13 cellular contexts compared by ENCODE assay signal in the genomic region with DNA sequence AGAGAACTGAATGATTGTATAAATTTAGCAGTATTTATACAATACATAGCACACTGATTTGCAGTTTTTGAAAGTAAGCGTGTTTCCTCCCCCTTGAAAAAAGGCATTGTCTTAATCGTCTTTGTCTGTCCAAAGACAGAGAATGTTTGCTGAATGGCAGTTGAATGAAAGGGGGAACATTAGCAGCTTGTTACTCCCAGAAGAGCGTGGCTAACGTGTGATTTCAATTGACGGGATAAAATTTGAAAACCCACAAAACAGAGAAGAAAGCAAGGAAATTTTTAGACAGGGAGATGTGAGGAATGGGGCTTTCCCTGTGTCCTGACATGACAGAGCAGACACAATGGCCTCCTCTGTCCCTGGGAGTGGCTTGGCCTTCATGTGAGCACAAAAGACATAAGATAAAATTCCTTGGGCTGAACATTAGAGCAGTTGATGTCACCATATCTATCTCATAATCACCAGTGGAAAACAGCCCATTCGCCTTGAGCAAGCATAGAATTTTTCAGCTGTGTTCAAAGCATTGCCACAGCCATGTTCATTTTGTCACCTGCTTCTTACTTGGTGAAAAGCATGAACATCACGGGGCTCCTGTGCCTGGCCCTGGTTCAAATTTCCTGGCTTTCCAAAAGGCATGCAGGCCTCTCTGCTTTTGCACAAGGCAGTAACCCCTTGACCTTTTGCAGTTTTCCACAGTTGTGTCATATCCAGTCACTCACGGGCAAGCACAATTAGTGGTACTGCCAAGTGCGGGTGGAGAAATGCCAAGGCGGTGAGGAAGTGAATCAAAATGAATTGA.
DNase-seq lines count a peak whose midpoint lies in the region; ATAC-seq and TF ChIP-seq lines count a peak whose summit lies in the region.
"Had no signal": no experiment of that assay in that cellular context is flagged by ENCODE, and none has a peak within 500 bp of the region (broad histone marks: within the 10 kb centered on the region; RNA-seq: fewer than 3 reads in every experiment).

No MANE protein-coding gene starts in this region.

- no peak overlapping the region for H3K4me3 ChIP-seq in SK-N-SH (ENCODE audit: low read depth in 2 of 2, low read length in 1 of 2)
- no peak overlapping the region for H3K4me3 ChIP-seq in gastroesophageal sphincter
- H3K4me3 ChIP-seq: K562 had no signal

- no peak for TF ChIP-seq RAD21 in SK-N-SH (IDR thresholded peaks at IDR 0.05; ENCODE audit: low read length)

- ATAC-seq in foreskin keratinocyte (no peak), omental fat pad (ENCODE audit: low FRiP score) (peak; percentile 32), HG02970 (IDR thresholded peaks at IDR 0.05; ENCODE audit: low FRiP score, unreplicated experiment) (no peak), HG03571 (IDR thresholded peaks at IDR 0.05; ENCODE audit: unreplicated experiment) (no peak), GM18907 (IDR thresholded peaks at IDR 0.05; ENCODE audit: unreplicated experiment) (no peak), gastroesophageal sphincter (no peak)
- ATAC-seq: K562 had no signal

- H3K9me3 ChIP-seq in SK-N-SH (no peaks in the 10 kb centered on the region), gastroesophageal sphincter (no peaks in the 10 kb centered on the region)

- BruUV-seq in Calu3 (replicated peaks; lab: Mats Ljungman, UMichigan) = no TSS peak

- TF ChIP-seq POLR2A in gastroesophageal sphincter (IDR thresholded peaks at IDR 0.05) = no peak

- H3K79me2 ChIP-seq in SK-N-SH (ENCODE audit: insufficient read depth) = no peaks in the 10 kb centered on the region

- intact Hi-C loops in Calu3 (cut with micrococcal nuclease; ENCODE audit: unreplicated experiment) = loop anchor here (1.0 kb wide), 1 partner anchor 121 kb away; no protein-coding TSS in a partner anchor

- CTCF ChIA-PET in Calu3 (lab: Charles Lee) = interaction anchor here (0.8 to 1.0 kb wide), 2 partner anchors 13 to 482 kb away, joined by 3 read pairs; no protein-coding TSS in a partner anchor
- CTCF ChIA-PET in SK-N-SH (lab: Yijun Ruan, JAX) = no interaction called here

- WGBS in SK-N-SH (ENCODE audit: low lambda C conversion rate) = 66% methylated on average over 10 of the region's 10 CpGs
- WGBS in gastroesophageal sphincter (ENCODE audit: low coverage in 1 of 2), 2 donors = 63 to 89% methylated on average over 8 of the region's 10 CpGs

- no peaks in the 10 kb centered on the region for H4K20me1 ChIP-seq in SK-N-SH (ENCODE audit: insufficient read depth)

- no peaks in the 10 kb centered on the region for H3K9me2 ChIP-seq in SK-N-SH

- H3K27ac ChIP-seq in SK-N-SH (ENCODE audit: low read depth in 2 of 2, low read length in 1 of 2) = peak overlapping the region in 1 of 2 experiments; percentile 68; a peak in 2 of 4 replicates
- no peak overlapping the region for H3K27ac ChIP-seq in foreskin keratinocyte
- no peak overlapping the region for H3K27ac ChIP-seq in gastroesophageal sphincter
- H3K27ac ChIP-seq: VCaP had no signal

- peaks cover 15% of the 10 kb centered on the region for H3F3A ChIP-seq in SK-N-SH (replicated peaks; ENCODE audit: insufficient read depth)

- H3K4me1 Mint-ChIP-seq in Calu3 (ENCODE audit: low read depth, unreplicated experiment) = peaks cover 81% of the 10 kb centered on the region
- H3K4me1 Mint-ChIP-seq: CD8-positive, alpha-beta memory T cell had no signal

- H3K4me2 ChIP-seq in SK-N-SH = no peak overlapping the region

- H3K4me3 Mint-ChIP-seq in Calu3 (ENCODE audit: low read depth, unreplicated experiment) = peak overlapping the region; percentile 21
- H3K4me3 Mint-ChIP-seq: CD8-positive, alpha-beta memory T cell had no signal

- no peak for TF ChIP-seq CTCF in Calu3 (IDR thresholded peaks at IDR 0.05; ENCODE audit: unreplicated experiment)
- no peak for TF ChIP-seq CTCF in SK-N-SH (IDR thresholded peaks at IDR 0.05)
- no peak for TF ChIP-seq CTCF in foreskin keratinocyte (conservative IDR thresholded peaks at IDR 0.05)
- no peak for TF ChIP-seq CTCF in omental fat pad (IDR thresholded peaks at IDR 0.05)
- TF ChIP-seq CTCF in gastroesophageal sphincter (IDR thresholded peaks at IDR 0.05) = no peak

- H2AFZ ChIP-seq in SK-N-SH (ENCODE audit: low read depth) = no peak overlapping the region

- POLR2A ChIA-PET in SK-N-SH (lab: Yijun Ruan, JAX) = no interaction called here

- TF ChIP-seq EP300 in SK-N-SH (IDR thresholded peaks at IDR 0.05; ENCODE audit: borderline replicate concordance in 1 of 2, low read depth in 1 of 2, low read length in 1 of 2) (peak in 1 of 2 experiments; percentile 87; a peak in 3 of 4 replicates), gastroesophageal sphincter (IDR thresholded peaks at IDR 0.05) (no peak)

- H3K9me3 Mint-ChIP-seq in Calu3 (ENCODE audit: low read depth, unreplicated experiment) = no peaks in the 10 kb centered on the region

- H3K4me1 ChIP-seq in SK-N-SH (ENCODE audit: control insufficient read depth in 1 of 2, insufficient read depth in 2 of 2, low read depth in 1 of 2, low read length in 1 of 2) (peaks cover 7 to 39% of the 10 kb centered on the region in 2 experiments), foreskin keratinocyte (peaks cover 27% of the 10 kb centered on the region), gastroesophageal sphincter (peaks cover 0 to 15% (median 5%) of the 10 kb centered on the region in 3 donors)

- no peaks in the 10 kb centered on the region for H3K27me3 Mint-ChIP-seq in Calu3 (ENCODE audit: unreplicated experiment)
- H3K27me3 Mint-ChIP-seq: CD8-positive, alpha-beta memory T cell had no signal

- H3K27me3 ChIP-seq in SK-N-SH (ENCODE audit: insufficient read depth) (no peaks in the 10 kb centered on the region), foreskin keratinocyte (no peaks in the 10 kb centered on the region), gastroesophageal sphincter (no peaks in the 10 kb centered on the region)

- DNase-seq in Calu3 (peak; percentile 83), SK-N-SH (no peak), foreskin keratinocyte (peak; percentile 47 to 83), omental fat pad (ENCODE audit: low spot score) (no peak)
- DNase-seq: activated gamma-delta T cell; CD8-positive, alpha-beta memory T cell; retina had no signal

- H3K9ac ChIP-seq in SK-N-SH = no peak overlapping the region

- no peaks in the 10 kb centered on the region for H3K36me3 ChIP-seq in SK-N-SH (replicated peaks in 1 of 2; ENCODE audit: control insufficient read depth in 1 of 2, insufficient read depth in 2 of 2, low read length in 1 of 2)
- H3K36me3 ChIP-seq in gastroesophageal sphincter = no peaks in the 10 kb centered on the region

- peaks cover 13% of the 10 kb centered on the region for H3K36me3 Mint-ChIP-seq in Calu3 (ENCODE audit: insufficient read depth, unreplicated experiment)
- H3K36me3 Mint-ChIP-seq: CD8-positive, alpha-beta memory T cell had no signal

- H3K27ac Mint-ChIP-seq in Calu3 (ENCODE audit: unreplicated experiment) = peak overlapping the region; percentile 81
- H3K27ac Mint-ChIP-seq: CD8-positive, alpha-beta memory T cell had no signal

TF ChIP-seq in SK-N-SH, 30 proteins besides CTCF, POLR2A, EP300 and RAD21 (continues in another document):
- TF ChIP-seq YY1 (IDR thresholded peaks at IDR 0.05; ENCODE audit: low read depth) = peak; percentile 42; the same call in 1 of the 2 replicates
- no peak for TF ChIP-seq GABPA (IDR thresholded peaks at IDR 0.05; ENCODE audit: low read depth)
- TF ChIP-seq RCOR1 (IDR thresholded peaks at IDR 0.05; ENCODE audit: low read length) = no peak
- TF ChIP-seq, protein P1, sequence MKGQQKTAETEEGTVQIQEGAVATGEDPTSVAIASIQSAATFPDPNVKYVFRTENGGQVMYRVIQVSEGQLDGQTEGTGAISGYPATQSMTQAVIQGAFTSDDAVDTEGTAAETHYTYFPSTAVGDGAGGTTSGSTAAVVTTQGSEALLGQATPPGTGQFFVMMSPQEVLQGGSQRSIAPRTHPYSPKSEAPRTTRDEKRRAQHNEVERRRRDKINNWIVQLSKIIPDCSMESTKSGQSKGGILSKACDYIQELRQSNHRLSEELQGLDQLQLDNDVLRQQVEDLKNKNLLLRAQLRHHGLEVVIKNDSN (IDR thresholded peaks at IDR 0.05; ENCODE audit: borderline replicate concordance, low read depth) = no peak
- TF ChIP-seq NFIC (IDR thresholded peaks at IDR 0.05; ENCODE audit: borderline replicate concordance) = peak; percentile 94
- TF ChIP-seq RXRA (IDR thresholded peaks at IDR 0.05; ENCODE audit: borderline replicate concordance, low read depth) = peak; percentile 92
- no peak for TF ChIP-seq SMC3 (IDR thresholded peaks at IDR 0.05; ENCODE audit: low read depth, low read length)
- TF ChIP-seq, protein P2, sequence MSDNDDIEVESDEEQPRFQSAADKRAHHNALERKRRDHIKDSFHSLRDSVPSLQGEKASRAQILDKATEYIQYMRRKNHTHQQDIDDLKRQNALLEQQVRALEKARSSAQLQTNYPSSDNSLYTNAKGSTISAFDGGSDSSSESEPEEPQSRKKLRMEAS (IDR thresholded peaks at IDR 0.05; ENCODE audit: low read depth) = peak; percentile 81
- TF ChIP-seq TCF12 (IDR thresholded peaks at IDR 0.05) = peak; percentile 81
- peak; percentile 28; the same call in 1 of the 2 replicates for TF ChIP-seq SIN3A (IDR thresholded peaks at IDR 0.05; ENCODE audit: borderline replicate concordance, low read depth, low read length)
- no peak for TF ChIP-seq FOXM1 (IDR thresholded peaks at IDR 0.05; ENCODE audit: low read depth)
- TF ChIP-seq, protein P3, sequence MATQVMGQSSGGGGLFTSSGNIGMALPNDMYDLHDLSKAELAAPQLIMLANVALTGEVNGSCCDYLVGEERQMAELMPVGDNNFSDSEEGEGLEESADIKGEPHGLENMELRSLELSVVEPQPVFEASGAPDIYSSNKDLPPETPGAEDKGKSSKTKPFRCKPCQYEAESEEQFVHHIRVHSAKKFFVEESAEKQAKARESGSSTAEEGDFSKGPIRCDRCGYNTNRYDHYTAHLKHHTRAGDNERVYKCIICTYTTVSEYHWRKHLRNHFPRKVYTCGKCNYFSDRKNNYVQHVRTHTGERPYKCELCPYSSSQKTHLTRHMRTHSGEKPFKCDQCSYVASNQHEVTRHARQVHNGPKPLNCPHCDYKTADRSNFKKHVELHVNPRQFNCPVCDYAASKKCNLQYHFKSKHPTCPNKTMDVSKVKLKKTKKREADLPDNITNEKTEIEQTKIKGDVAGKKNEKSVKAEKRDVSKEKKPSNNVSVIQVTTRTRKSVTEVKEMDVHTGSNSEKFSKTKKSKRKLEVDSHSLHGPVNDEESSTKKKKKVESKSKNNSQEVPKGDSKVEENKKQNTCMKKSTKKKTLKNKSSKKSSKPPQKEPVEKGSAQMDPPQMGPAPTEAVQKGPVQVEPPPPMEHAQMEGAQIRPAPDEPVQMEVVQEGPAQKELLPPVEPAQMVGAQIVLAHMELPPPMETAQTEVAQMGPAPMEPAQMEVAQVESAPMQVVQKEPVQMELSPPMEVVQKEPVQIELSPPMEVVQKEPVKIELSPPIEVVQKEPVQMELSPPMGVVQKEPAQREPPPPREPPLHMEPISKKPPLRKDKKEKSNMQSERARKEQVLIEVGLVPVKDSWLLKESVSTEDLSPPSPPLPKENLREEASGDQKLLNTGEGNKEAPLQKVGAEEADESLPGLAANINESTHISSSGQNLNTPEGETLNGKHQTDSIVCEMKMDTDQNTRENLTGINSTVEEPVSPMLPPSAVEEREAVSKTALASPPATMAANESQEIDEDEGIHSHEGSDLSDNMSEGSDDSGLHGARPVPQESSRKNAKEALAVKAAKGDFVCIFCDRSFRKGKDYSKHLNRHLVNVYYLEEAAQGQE (IDR thresholded peaks at IDR 0.05; ENCODE audit: low read depth, low read length) = no peak

Comparison
In these comparisons a context has a peak if more than half of its experiments do, and no peak if none do; other contexts are left out.
1. DNase-seq: peak in Calu3 (single experiment) and foreskin keratinocyte (2 of 2); none in SK-N-SH (single experiment) and omental fat pad (single experiment).